ENCODE assay signal across 20 cellular contexts in genomic region chr1:167137285-167138192, GRCh38.
DNase-seq lines count a peak whose midpoint lies in the region; ATAC-seq and TF ChIP-seq lines count a peak whose summit lies in the region.
"Had no signal": no experiment of that assay in that cellular context is flagged by ENCODE, and none has a peak within 500 bp of the region (broad histone marks: within the 10 kb centered on the region; RNA-seq: fewer than 3 reads in every experiment).

No MANE protein-coding gene starts in this region.

- H3K4me3 ChIP-seq in BLaER1, result no peak overlapping the region
- no peak overlapping the region for H3K4me3 ChIP-seq in Loucy (ENCODE audit: low read length, poor library complexity, severe bottlenecking)
- H3K4me3 ChIP-seq in WERI-Rb-1 (ENCODE audit: low read depth, low read length), result peak overlapping the region; percentile 16; the same call in 1 of the 2 replicates
- H3K4me3 ChIP-seq: ascending aorta, left ventricle myocardium inferior, right atrium auricular region had no signal

- no peaks in the 10 kb centered on the region for H3K36me3 ChIP-seq in BLaER1
- H3K36me3 ChIP-seq in Loucy (ENCODE audit: insufficient read depth, low read length), result no peaks in the 10 kb centered on the region
- no peaks in the 10 kb centered on the region for H3K36me3 ChIP-seq in WERI-Rb-1
- H3K36me3 ChIP-seq: ascending aorta, left ventricle myocardium inferior, right atrium auricular region had no signal

- H3K4me1 ChIP-seq in BLaER1 (peaks cover 20% of the 10 kb centered on the region), Loucy (ENCODE audit: insufficient read depth, low read length, poor library complexity, severe bottlenecking) (peaks cover 53% of the 10 kb centered on the region)
- H3K4me1 ChIP-seq: ascending aorta had no signal

- H3K9ac ChIP-seq in BLaER1, result no peak overlapping the region
- no peak overlapping the region for H3K9ac ChIP-seq in Loucy (ENCODE audit: low read depth, low read length, poor library complexity, severe bottlenecking)

- no peaks in the 10 kb centered on the region for H3K79me2 ChIP-seq in Loucy (ENCODE audit: insufficient read depth, low read length)

- no peak for ATAC-seq in GM19023 (IDR thresholded peaks at IDR 0.05; ENCODE audit: unreplicated experiment)
- no peak for ATAC-seq in HG03521 (IDR thresholded peaks at IDR 0.05; ENCODE audit: unreplicated experiment)
- ATAC-seq: HepG2; naive thymus-derived CD8-positive, alpha-beta T cell had no signal

- no peaks in the 10 kb centered on the region for H3K9me2 ChIP-seq in Loucy (replicated peaks; ENCODE audit: low read depth, low read length)

- TF ChIP-seq CTCF in Loucy (conservative IDR thresholded peaks at IDR 0.05; ENCODE audit: low read length) (no peak), WERI-Rb-1 (IDR thresholded peaks at IDR 0.05; ENCODE audit: low read depth, low read length) (no peak)

- H4K20me1 ChIP-seq in BLaER1 (no peaks in the 10 kb centered on the region), Loucy (ENCODE audit: insufficient read depth, low read length, poor library complexity, severe bottlenecking) (no peaks in the 10 kb centered on the region)

- H3K4me2 ChIP-seq in BLaER1, result peak overlapping the region; percentile 56
- H3K4me2 ChIP-seq in Loucy (ENCODE audit: low read depth, low read length, poor library complexity, severe bottlenecking), result no peak overlapping the region

- H3K27ac ChIP-seq in BLaER1, result no peak overlapping the region
- H3K27ac ChIP-seq in WERI-Rb-1, result peak overlapping the region; percentile 69
- H3K27ac ChIP-seq: ascending aorta, left ventricle myocardium inferior, right atrium auricular region had no signal

- peaks cover 4% of the 10 kb centered on the region; the same call in 1 of the 2 replicates for H3F3A ChIP-seq in Loucy (ENCODE audit: low read depth)

- H2AFZ ChIP-seq in Loucy (ENCODE audit: low read length), result peak overlapping the region; percentile 69; the same call in 1 of the 2 replicates

- DNase-seq in WERI-Rb-1 (peak; percentile 11), midbrain (lab: John Stamatoyannopoulos, UW) (peak; percentile 21), DMS53 (lab: John Stamatoyannopoulos, UW) (no peak)
- no peak for DNase-seq in activated CD8-positive, alpha-beta memory T cell treated with anti-CD3 and anti-CD28 coated beads, Interleukin-2, amount 50 U/mL, for 4 hours
- DNase-seq: activated gamma-delta T cell; Calu3; left ventricle myocardium inferior; naive thymus-derived CD8-positive, alpha-beta T cell; NCI-H1092; NCI-H510A; stimulated activated CD4-positive, alpha-beta T cell treated with anti-CD3 and anti-CD28 coated beads, Interleukin-2, amount 100 ng/mL, for 24 hours; stimulated activated CD8-positive, alpha-beta memory T cell treated with anti-CD3 and anti-CD28 coated beads, Interleukin-4, amount 100 ng/mL, for 48 hours; SW 1271 had no signal

- H3K9me3 ChIP-seq in BLaER1, result no peaks in the 10 kb centered on the region
- no peaks in the 10 kb centered on the region for H3K9me3 ChIP-seq in Loucy (ENCODE audit: insufficient read depth, low read depth, low read length)
- H3K9me3 ChIP-seq in WERI-Rb-1 (ENCODE audit: severe bottlenecking), result no peaks in the 10 kb centered on the region
- H3K9me3 ChIP-seq: ascending aorta, right atrium auricular region had no signal

- H3K27me3 ChIP-seq in BLaER1 (no peaks in the 10 kb centered on the region), Loucy (ENCODE audit: insufficient read depth, low read length, poor library complexity, severe bottlenecking) (no peaks in the 10 kb centered on the region), WERI-Rb-1 (ENCODE audit: insufficient read depth, low read depth, severe bottlenecking) (no peaks in the 10 kb centered on the region)
- H3K27me3 ChIP-seq: ascending aorta, right atrium auricular region had no signal

Comparison
In these comparisons a context has a peak if more than half of its experiments do, and no peak if none do; other contexts are left out.
1. DNase-seq: peak in WERI-Rb-1 (single experiment) and midbrain (single experiment); none in DMS53 (single experiment) and activated CD8-positive, alpha-beta memory T cell treated with anti-CD3 and anti-CD28 coated beads, Interleukin-2, amount 50 U/mL, for 4 hours (single experiment).